8 cellular contexts compared by ENCODE assay signal in genomic region chr3:23202921-23203650, GRCh38. TPM values are rescaled to one million over a fixed set of nuclear protein-coding genes. Genes with fewer than 3 reads are reported as not detected.
DNase-seq lines count a peak whose midpoint lies in the region; ATAC-seq and TF ChIP-seq lines count a peak whose summit lies in the region.

UBE2E2 (plus strand) TSS chr3:23203327.

- H3K4me1 ChIP-seq in HUES6 (ENCODE audit: control insufficient read depth, insufficient read depth, low read length) (peaks cover 23% of the 10 kb centered on the region), prostate gland (replicated peaks) (no peaks in the 10 kb centered on the region)

- DNase-seq in EL (peak; percentile 76), anterior cingulate cortex (lab: John Stamatoyannopoulos, UW) (peak in 56 of 58 donors; percentile 16 to 83 (median 70)), left ventricle myocardium superior (peak; percentile 89), prostate gland (ENCODE audit: low spot score) (peak; percentile 68), NCI-H1048 (lab: John Stamatoyannopoulos, UW) (no peak)

- 1% methylated on average over 54 of the region's 99 CpGs for WGBS in prostate gland

- H3K27ac ChIP-seq in HUES6 (ENCODE audit: low read depth, low read length) = peak within 1 kb of the TSS; percentile 62; the same call in 1 of the 2 replicates
- peak within 1 kb of the TSS; percentile 82 to 88 for H3K27ac ChIP-seq in prostate gland

- H3K9me3 ChIP-seq in HUES6 (ENCODE audit: control insufficient read depth, insufficient read depth, low read depth, low read length) = no peaks in the 10 kb centered on the region
- no peaks in the 10 kb centered on the region for H3K9me3 ChIP-seq in prostate gland

- H3K27me3 ChIP-seq in HUES6 (ENCODE audit: control insufficient read depth, insufficient read depth, low read length) = peaks cover 21% of the 10 kb centered on the region
- H3K27me3 ChIP-seq in prostate gland (replicated peaks; ENCODE audit: insufficient read depth) = no peaks in the 10 kb centered on the region

- peak; percentile 64 for ATAC-seq in GM21515 (IDR thresholded peaks at IDR 0.05; ENCODE audit: unreplicated experiment)
- ATAC-seq in SK-N-SH treated with all-trans-retinoic acid at 6 μM for 48 hours = peak; percentile 82
- peak; percentile 90 for ATAC-seq in left ventricle myocardium superior

- peak; percentile 40 for TF ChIP-seq POLR2A in prostate gland (IDR thresholded peaks at IDR 0.05)

- no peaks in the 10 kb centered on the region for H3K36me3 ChIP-seq in HUES6 (ENCODE audit: control insufficient read depth, insufficient read depth, low read length)
- no peaks in the 10 kb centered on the region for H3K36me3 ChIP-seq in prostate gland

- peak in 1 of 4 experiments; percentile 12 for TF ChIP-seq CTCF in prostate gland (IDR thresholded peaks at IDR 0.05)

- H3K9ac ChIP-seq in HUES6 (ENCODE audit: low read length) = peak within 1 kb of the TSS; percentile 81

- peak within 1 kb of the TSS; percentile 99 for H3K4me3 ChIP-seq in HUES6 (ENCODE audit: low read depth, low read length)
- peak within 1 kb of the TSS; percentile 88 to 97 for H3K4me3 ChIP-seq in prostate gland

- intact Hi-C loops in left ventricle myocardium superior (cut with micrococcal nuclease) (loop anchor here (5.0 kb wide), 1 partner anchor 209 kb away; no protein-coding TSS in a partner anchor), prostate gland (cut with DNase I) (loop anchor here (10.0 kb wide), 1 partner anchor 602 kb away; the partner anchor contains the start of gene UBE2E1)

TF ChIP-seq in SK-N-SH treated with all-trans-retinoic acid at 6 μM for 48 hours, 23 proteins besides CTCF, POLR2A, EP300 and RAD21:
- TF ChIP-seq POU6F1 (CRISPR knock-in tag; IDR thresholded peaks at IDR 0.05; ENCODE audit: borderline replicate concordance, low read depth) = no peak
- no peak for TF ChIP-seq TOX (CRISPR knock-in tag; IDR thresholded peaks at IDR 0.05; ENCODE audit: borderline replicate concordance)
- TF ChIP-seq ZNF70 (CRISPR knock-in tag; IDR thresholded peaks at IDR 0.05) = no peak
- no peak for TF ChIP-seq ISL1 (CRISPR knock-in tag; IDR thresholded peaks at IDR 0.05)
- no peak for TF ChIP-seq ZFP3 (CRISPR knock-in tag; IDR thresholded peaks at IDR 0.05)
- 0 out of 2 replicates have a peak, but pooled peaks have one; percentile 56 for TF ChIP-seq ZC3H10 (CRISPR knock-in tag; IDR thresholded peaks at IDR 0.05)
- peak; percentile 97 for TF ChIP-seq SNAI2 (CRISPR knock-in tag; IDR thresholded peaks at IDR 0.05)
- peak; percentile 74; the same call in 1 of the 2 replicates for TF ChIP-seq PPARA (CRISPR knock-in tag; IDR thresholded peaks at IDR 0.05; ENCODE audit: borderline replicate concordance)
- TF ChIP-seq OSR1 (CRISPR knock-in tag; IDR thresholded peaks at IDR 0.05) = 0 out of 2 replicates have a peak, but pooled peaks have one; percentile 76
- peak; percentile 95 for TF ChIP-seq CSDC2 (CRISPR knock-in tag; IDR thresholded peaks at IDR 0.05)
- TF ChIP-seq ARNTL (CRISPR knock-in tag; IDR thresholded peaks at IDR 0.05; ENCODE audit: borderline replicate concordance, low read depth) = no peak
- TF ChIP-seq TSHZ2 (CRISPR knock-in tag; IDR thresholded peaks at IDR 0.05) = peak; percentile 94
- TF ChIP-seq BACH2 (CRISPR knock-in tag; IDR thresholded peaks at IDR 0.05; ENCODE audit: borderline replicate concordance) = peak; percentile 76; the same call in 1 of the 2 replicates
- TF ChIP-seq ZNF565 (CRISPR knock-in tag; conservative IDR thresholded peaks at IDR 0.05; ENCODE audit: low read depth) = no peak
- TF ChIP-seq ESRRG (CRISPR knock-in tag; IDR thresholded peaks at IDR 0.05) = no peak
- no peak for TF ChIP-seq GLIS3 (CRISPR knock-in tag; IDR thresholded peaks at IDR 0.05)
- no peak for TF ChIP-seq CREB5 (CRISPR knock-in tag; IDR thresholded peaks at IDR 0.05; ENCODE audit: low read depth)
- no peak; the same call in 1 of the 2 replicates for TF ChIP-seq ZFP30 (CRISPR knock-in tag; IDR thresholded peaks at IDR 0.05)
- TF ChIP-seq PATZ1 (CRISPR knock-in tag; IDR thresholded peaks at IDR 0.05; ENCODE audit: borderline replicate concordance) = no peak
- TF ChIP-seq ZNF8 (CRISPR knock-in tag; IDR thresholded peaks at IDR 0.05) = no peak

RNA-seq across cellular contexts. Expression of gene UBE2E2, which starts in this region (rescaled TPM):
- total RNA-seq in left ventricle myocardium superior (38.3 TPM), prostate gland (10 to 100 TPM; 25.9 to 48.7 TPM)
